ENCODE assay signal across 9 cellular contexts in the genomic region with DNA sequence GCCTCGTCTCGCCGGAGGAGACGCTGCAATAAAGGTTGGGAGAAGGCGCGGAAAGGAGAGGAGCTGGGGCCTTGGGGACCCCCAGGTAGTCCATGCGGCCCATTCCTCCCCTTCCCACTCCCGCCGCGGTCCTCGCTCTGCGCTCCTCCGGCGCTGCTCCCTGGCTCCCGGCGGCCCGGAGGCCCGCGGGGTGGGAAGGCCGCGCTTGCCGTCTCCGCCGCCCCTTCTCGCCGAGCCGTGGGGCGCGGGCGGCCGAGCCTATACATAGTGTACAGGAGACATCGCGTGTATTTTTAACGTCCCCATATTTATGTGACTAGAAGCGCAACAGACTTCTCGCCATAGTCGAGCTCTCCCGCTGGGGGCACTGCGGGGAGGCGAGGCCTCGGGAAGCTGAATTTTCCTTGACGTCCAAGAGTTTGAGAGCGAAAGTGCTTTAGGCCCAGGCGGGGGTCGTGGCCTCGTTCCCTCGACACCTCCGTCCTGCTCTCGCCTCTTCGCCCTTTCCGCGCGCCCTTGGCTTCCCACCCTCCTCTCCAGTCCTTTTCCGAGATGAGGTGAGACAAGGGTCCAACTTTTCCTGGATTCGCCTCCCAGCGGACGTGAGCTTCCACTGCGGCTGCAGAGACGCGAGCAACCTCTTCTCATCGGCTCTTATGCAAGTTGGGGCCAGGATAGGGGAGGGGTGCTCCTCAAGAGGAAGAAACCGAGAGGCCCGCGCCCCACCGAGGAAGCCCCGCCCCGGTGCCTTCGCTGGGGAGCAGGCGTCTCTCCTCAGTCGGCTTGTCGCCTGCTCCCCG. TPM values are rescaled to one million over a fixed set of nuclear protein-coding genes. Genes with fewer than 3 reads are reported as not detected.
A peak's percentile ranks its signal among the peaks of the same experiment; 100 is the strongest.
DNase-seq lines count a peak whose midpoint lies in the region; ATAC-seq, FAIRE-seq and TF ChIP-seq lines count a peak whose summit lies in the region.
"Had no signal": no experiment of that assay in that cellular context is flagged by ENCODE, and none has a peak within 500 bp of the region (broad histone marks: within the 10 kb centered on the region; RNA-seq: fewer than 3 reads in every experiment).

No MANE protein-coding gene starts in this region.

- H4K20me1 ChIP-seq in GM23338 (replicated peaks; ENCODE audit: insufficient read depth) = peaks cover 18% of the 10 kb centered on the region

- H3K4me3 ChIP-seq in GM23338 (peak overlapping the region; percentile 68), left ventricle myocardium inferior (peak overlapping the region; percentile 55)

- H3K27me3 ChIP-seq in GM23338 (ENCODE audit: insufficient read depth) (peaks cover 68% of the 10 kb centered on the region), left ventricle myocardium inferior (ENCODE audit: low read depth) (peaks cover 58% of the 10 kb centered on the region)

- intact Hi-C loops in left ventricle myocardium inferior (cut with micrococcal nuclease) = no loop called here

- H3K9me3 ChIP-seq in left ventricle myocardium inferior (replicated peaks) = no peaks in the 10 kb centered on the region

- H3K9me3 Mint-ChIP-seq in GM23338 = no peaks in the 10 kb centered on the region
- no peaks in the 10 kb centered on the region for H3K9me3 Mint-ChIP-seq in activated naive CD8-positive, alpha-beta T cell treated with anti-CD3 and anti-CD28 coated beads, Interleukin-2, amount 10 ng/mL, durations not matched to agents 7 days and 5 days

- H3K4me1 Mint-ChIP-seq in GM23338 = peaks cover 26% of the 10 kb centered on the region
- peaks cover 15% of the 10 kb centered on the region for H3K4me1 Mint-ChIP-seq in activated naive CD8-positive, alpha-beta T cell treated with anti-CD3 and anti-CD28 coated beads, Interleukin-2, amount 10 ng/mL, durations not matched to agents 7 days and 5 days

- FAIRE-seq in RCC 7860 (lab: Jason Lieb, UNC) = no peak

- peak; percentile 93 for DNase-seq in GM23338 (ENCODE audit: low spot score)
- DNase-seq in activated naive CD8-positive, alpha-beta T cell treated with anti-CD3 and anti-CD28 coated beads, Interleukin-2, amount 10 ng/mL, durations not matched to agents 7 days and 5 days = peak; percentile 37
- DNase-seq in left ventricle myocardium inferior = peak; percentile 51
- peak; percentile 75 for DNase-seq in retina
- DNase-seq in RCC 7860 (ENCODE audit: low spot score) = no peak

- H3K4me3 Mint-ChIP-seq in GM23338 = peak overlapping the region; percentile 70
- H3K4me3 Mint-ChIP-seq in activated naive CD8-positive, alpha-beta T cell treated with anti-CD3 and anti-CD28 coated beads, Interleukin-2, amount 10 ng/mL, durations not matched to agents 7 days and 5 days = no peak overlapping the region

- ATAC-seq in GM23338 (peak; percentile 76), GM18502 (IDR thresholded peaks at IDR 0.05; ENCODE audit: poor library complexity, unreplicated experiment) (no peak), GM18519 (IDR thresholded peaks at IDR 0.05; ENCODE audit: low FRiP score, unreplicated experiment) (no peak), GM18909 (IDR thresholded peaks at IDR 0.05; ENCODE audit: poor library complexity, unreplicated experiment) (no peak)
- no peak for ATAC-seq in activated naive CD8-positive, alpha-beta T cell treated with anti-CD3 and anti-CD28 coated beads, Interleukin-2, amount 10 ng/mL, durations not matched to agents 7 days and 5 days (ENCODE audit: low read depth)

- H3K4me2 ChIP-seq in GM23338 = peak overlapping the region; percentile 96

- peaks cover 22% of the 10 kb centered on the region for H3K4me1 ChIP-seq in GM23338 (ENCODE audit: insufficient read depth)
- H3K4me1 ChIP-seq in left ventricle myocardium inferior = peaks cover 51% of the 10 kb centered on the region

- H2AFZ ChIP-seq in GM23338 = peak overlapping the region; percentile 84; the same call in 1 of the 2 replicates

- H3K27ac ChIP-seq in GM23338 (ENCODE audit: low read depth) (no peak overlapping the region), left ventricle myocardium inferior (replicated peaks) (no peak overlapping the region)

- H3K27me3 Mint-ChIP-seq in GM23338 (ENCODE audit: insufficient read depth, low read depth, poor library complexity) = peaks cover 60% of the 10 kb centered on the region
- peaks cover 23% of the 10 kb centered on the region for H3K27me3 Mint-ChIP-seq in activated naive CD8-positive, alpha-beta T cell treated with anti-CD3 and anti-CD28 coated beads, Interleukin-2, amount 10 ng/mL, durations not matched to agents 7 days and 5 days

- no peaks in the 10 kb centered on the region for H3K9me2 ChIP-seq in GM23338 (ENCODE audit: insufficient read depth)

- POLR2A ChIA-PET in activated naive CD8-positive, alpha-beta T cell treated with anti-CD3 and anti-CD28 coated beads, Interleukin-2, amount 10 ng/mL, durations not matched to agents 7 days and 5 days (lab: Charles Lee) = interaction anchor here (0.9 kb wide), 1 partner anchor 85 kb away, joined by 3 read pairs; no protein-coding TSS in a partner anchor

- TF ChIP-seq CTCF in GM23338 (conservative IDR thresholded peaks at IDR 0.05; ENCODE audit: low read depth in 2 of 2) = peak; percentile 52 to 57; a peak in 3 of 4 replicates
- peak; percentile 44 for TF ChIP-seq CTCF in left ventricle myocardium inferior (IDR thresholded peaks at IDR 0.05; ENCODE audit: borderline replicate concordance)

- no peak overlapping the region for H3K27ac Mint-ChIP-seq in GM23338
- H3K27ac Mint-ChIP-seq in activated naive CD8-positive, alpha-beta T cell treated with anti-CD3 and anti-CD28 coated beads, Interleukin-2, amount 10 ng/mL, durations not matched to agents 7 days and 5 days = no peak overlapping the region

- H3K36me3 ChIP-seq in GM23338 (ENCODE audit: insufficient read depth) = peaks cover 7% of the 10 kb centered on the region; the same call in 1 of the 2 replicates
- peaks cover 35% of the 10 kb centered on the region for H3K36me3 ChIP-seq in left ventricle myocardium inferior

- peaks cover 24% of the 10 kb centered on the region for H3K36me3 Mint-ChIP-seq in GM23338 (ENCODE audit: low read depth)
- peaks cover 30% of the 10 kb centered on the region for H3K36me3 Mint-ChIP-seq in activated naive CD8-positive, alpha-beta T cell treated with anti-CD3 and anti-CD28 coated beads, Interleukin-2, amount 10 ng/mL, durations not matched to agents 7 days and 5 days

- peaks cover 15% of the 10 kb centered on the region for H3F3A ChIP-seq in GM23338 (replicated peaks; ENCODE audit: low read depth)

- no peaks in the 10 kb centered on the region for H3K79me2 ChIP-seq in GM23338 (replicated peaks; ENCODE audit: insufficient read depth)

TF ChIP-seq in GM23338, 12 proteins besides CTCF, POLR2A, EP300 and RAD21:
- TF ChIP-seq, protein P1, sequence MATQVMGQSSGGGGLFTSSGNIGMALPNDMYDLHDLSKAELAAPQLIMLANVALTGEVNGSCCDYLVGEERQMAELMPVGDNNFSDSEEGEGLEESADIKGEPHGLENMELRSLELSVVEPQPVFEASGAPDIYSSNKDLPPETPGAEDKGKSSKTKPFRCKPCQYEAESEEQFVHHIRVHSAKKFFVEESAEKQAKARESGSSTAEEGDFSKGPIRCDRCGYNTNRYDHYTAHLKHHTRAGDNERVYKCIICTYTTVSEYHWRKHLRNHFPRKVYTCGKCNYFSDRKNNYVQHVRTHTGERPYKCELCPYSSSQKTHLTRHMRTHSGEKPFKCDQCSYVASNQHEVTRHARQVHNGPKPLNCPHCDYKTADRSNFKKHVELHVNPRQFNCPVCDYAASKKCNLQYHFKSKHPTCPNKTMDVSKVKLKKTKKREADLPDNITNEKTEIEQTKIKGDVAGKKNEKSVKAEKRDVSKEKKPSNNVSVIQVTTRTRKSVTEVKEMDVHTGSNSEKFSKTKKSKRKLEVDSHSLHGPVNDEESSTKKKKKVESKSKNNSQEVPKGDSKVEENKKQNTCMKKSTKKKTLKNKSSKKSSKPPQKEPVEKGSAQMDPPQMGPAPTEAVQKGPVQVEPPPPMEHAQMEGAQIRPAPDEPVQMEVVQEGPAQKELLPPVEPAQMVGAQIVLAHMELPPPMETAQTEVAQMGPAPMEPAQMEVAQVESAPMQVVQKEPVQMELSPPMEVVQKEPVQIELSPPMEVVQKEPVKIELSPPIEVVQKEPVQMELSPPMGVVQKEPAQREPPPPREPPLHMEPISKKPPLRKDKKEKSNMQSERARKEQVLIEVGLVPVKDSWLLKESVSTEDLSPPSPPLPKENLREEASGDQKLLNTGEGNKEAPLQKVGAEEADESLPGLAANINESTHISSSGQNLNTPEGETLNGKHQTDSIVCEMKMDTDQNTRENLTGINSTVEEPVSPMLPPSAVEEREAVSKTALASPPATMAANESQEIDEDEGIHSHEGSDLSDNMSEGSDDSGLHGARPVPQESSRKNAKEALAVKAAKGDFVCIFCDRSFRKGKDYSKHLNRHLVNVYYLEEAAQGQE (IDR thresholded peaks at IDR 0.05; ENCODE audit: unreplicated experiment) = peak; percentile 15
- no peak for TF ChIP-seq NANOG (IDR thresholded peaks at IDR 0.05; ENCODE audit: borderline replicate concordance)
- TF ChIP-seq EZH2 (IDR thresholded peaks at IDR 0.05; ENCODE audit: low read depth, unreplicated experiment) = peak; percentile 23

RNA-seq across cellular contexts. Expression of gene SLC12A5, which starts 29.0 kb away (rescaled TPM):
- 0.35 and 3.5 TPM in 2 replicates for total RNA-seq in GM23338 (2014; rRNA removed; shearing (Covaris generic))
- 8.4 and 9.8 TPM in 2 replicates for polyA plus RNA-seq in GM23338 (2016; fragmentation: Nextera tagmentation; extraction: Ambion mirVana)
- total RNA-seq in activated naive CD8-positive, alpha-beta T cell treated with anti-CD3 and anti-CD28 coated beads, Interleukin-2, amount 10 ng/mL, durations not matched to agents 7 days and 5 days = 1 to 10 TPM; 1.6 to 1.9 TPM
- total RNA-seq in left ventricle myocardium inferior = not detected
- total RNA-seq: NCI-H460 had no signal

RNA-seq across cellular contexts. Expression of gene NCOA5, which starts 31.7 kb away (rescaled TPM):
- 22.8 and 24.6 TPM in 2 replicates for total RNA-seq in GM23338 (2014; rRNA removed; shearing (Covaris generic))
- polyA plus RNA-seq in GM23338 (2016; fragmentation: Nextera tagmentation; extraction: Ambion mirVana) = 8.4 and 10.1 TPM in 2 replicates
- total RNA-seq in activated naive CD8-positive, alpha-beta T cell treated with anti-CD3 and anti-CD28 coated beads, Interleukin-2, amount 10 ng/mL, durations not matched to agents 7 days and 5 days = 10 to 100 TPM; 27.8 to 32.8 TPM
- 16.5 TPM for total RNA-seq in left ventricle myocardium inferior

RNA-seq across cellular contexts. Expression of gene MMP9, which starts 49.3 kb away (rescaled TPM):
- total RNA-seq in GM23338 (2014; rRNA removed; shearing (Covaris generic)) = 5.4 and 5.8 TPM in 2 replicates
- polyA plus RNA-seq in GM23338 (2016; fragmentation: Nextera tagmentation; extraction: Ambion mirVana) = 4.1 and 4.3 TPM in 2 replicates
- 10 to 100 TPM; 18.4 to 21.8 TPM for total RNA-seq in activated naive CD8-positive, alpha-beta T cell treated with anti-CD3 and anti-CD28 coated beads, Interleukin-2, amount 10 ng/mL, durations not matched to agents 7 days and 5 days
- total RNA-seq in left ventricle myocardium inferior = 0.58 TPM
- total RNA-seq: NCI-H460 had no signal
